In the genomic region with DNA sequence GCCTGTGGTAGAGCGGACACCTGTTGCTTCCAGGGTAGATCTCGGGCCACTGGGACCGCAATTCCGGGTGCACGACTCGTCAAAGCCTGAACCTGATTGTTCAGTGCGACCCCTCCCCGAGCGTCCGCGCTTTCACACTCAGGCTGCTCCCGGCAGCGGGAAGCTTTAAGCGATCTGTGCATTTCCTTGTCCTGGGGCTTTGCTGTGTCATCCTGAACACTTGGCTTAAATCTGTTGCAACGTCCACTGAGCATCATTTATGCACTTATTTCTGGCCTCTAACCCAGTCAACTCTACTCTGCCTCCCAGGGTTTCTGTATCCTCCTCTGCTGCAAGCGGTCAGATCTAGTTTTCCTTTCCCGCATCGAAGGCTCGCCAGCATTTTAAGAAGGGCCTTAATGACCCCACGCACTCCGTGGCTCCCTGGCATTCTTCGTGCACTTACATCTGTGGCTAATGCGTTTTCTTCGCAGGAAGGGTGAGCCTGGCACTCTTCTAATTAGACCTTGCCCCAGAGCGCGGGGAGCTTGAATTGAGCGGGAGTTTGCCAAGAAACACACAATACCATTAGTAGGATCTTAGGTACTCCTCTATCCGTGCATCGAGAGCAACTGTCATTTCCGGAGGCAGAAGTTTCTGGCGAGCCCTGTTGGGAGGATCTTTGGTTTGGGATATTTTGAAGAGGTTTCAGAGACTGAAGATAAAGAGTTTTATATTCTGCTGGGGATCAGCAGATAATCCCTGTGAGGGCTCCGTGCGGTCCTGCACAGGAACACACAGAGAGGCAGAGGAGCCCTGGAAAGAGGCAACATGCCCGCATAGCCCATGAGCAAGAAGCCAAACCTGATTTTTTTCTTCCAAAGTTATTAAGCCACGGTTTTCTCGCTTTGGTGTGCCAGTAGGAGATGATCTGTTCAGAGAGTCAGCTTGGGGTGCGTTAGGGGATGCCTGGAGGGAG, we compare ENCODE assay signal across 8 cellular contexts. TPM values are rescaled to one million over a fixed set of nuclear protein-coding genes. Genes with fewer than 3 reads are reported as not detected.
DNase-seq lines count a peak whose midpoint lies in the region; ATAC-seq, FAIRE-seq and TF ChIP-seq lines count a peak whose summit lies in the region.

No MANE protein-coding gene starts in this region.

- WGBS in small intestine, 3 donors = 17 to 22% (median 19%) methylated on average over 37 of the region's 37 CpGs

- ATAC-seq in Right ventricle myocardium inferior (peak; percentile 55), HG03469 (IDR thresholded peaks at IDR 0.05; ENCODE audit: unreplicated experiment) (no peak)

- DNase-seq in Right ventricle myocardium inferior (ENCODE audit: missing footprints) (no peak), cardiac septum (ENCODE audit: low spot score) (no peak), ascending aorta (ENCODE audit: low spot score in 2 of 2) (no peak), small intestine (peak; percentile 4), RWPE1 (ENCODE audit: low spot score) (no peak), hippocampal formation (lab: John Stamatoyannopoulos, UW) (no peak)

- H3K4me1 ChIP-seq in ascending aorta (peaks cover 0 to 5% of the 10 kb centered on the region in 2 donors), iPS-18a (ENCODE audit: control insufficient read depth, low read depth, low read length) (peaks cover 15% of the 10 kb centered on the region), small intestine (ENCODE audit: control insufficient read depth in 2 of 2, insufficient read depth in 1 of 2, low read depth in 1 of 2, low read length in 1 of 2) (peaks cover 0 to 5% of the 10 kb centered on the region in 2 donors)

- no peaks in the 10 kb centered on the region for H3K27me3 ChIP-seq in ascending aorta
- peaks cover 41% of the 10 kb centered on the region for H3K27me3 ChIP-seq in iPS-18a (ENCODE audit: control insufficient read depth, insufficient read depth, low read length)
- peaks cover 2 to 8% of the 10 kb centered on the region in 2 donors for H3K27me3 ChIP-seq in small intestine (ENCODE audit: control insufficient read depth in 2 of 2, insufficient read depth in 2 of 2, low read length in 2 of 2)

- H3K36me3 ChIP-seq in ascending aorta = no peaks in the 10 kb centered on the region
- H3K36me3 ChIP-seq in iPS-18a (ENCODE audit: control insufficient read depth, low read depth, low read length) = no peaks in the 10 kb centered on the region
- no peaks in the 10 kb centered on the region for H3K36me3 ChIP-seq in small intestine (ENCODE audit: control insufficient read depth in 2 of 2, insufficient read depth in 2 of 2, low read length in 2 of 2)

- no peak for TF ChIP-seq CTCF in ascending aorta (IDR thresholded peaks at IDR 0.05)
- no peak for TF ChIP-seq CTCF in RWPE1 (conservative IDR thresholded peaks at IDR 0.05; ENCODE audit: low read depth)

- H3K9ac ChIP-seq in iPS-18a (ENCODE audit: low read length) = peak overlapping the region; percentile 26

- H3K9me3 ChIP-seq in ascending aorta (no peaks in the 10 kb centered on the region), iPS-18a (ENCODE audit: control insufficient read depth, low read depth, low read length) (no peaks in the 10 kb centered on the region), small intestine (ENCODE audit: control insufficient read depth, low read depth) (no peaks in the 10 kb centered on the region)

- peak overlapping the region; percentile 71 to 86 for H3K4me3 ChIP-seq in ascending aorta
- H3K4me3 ChIP-seq in iPS-18a (ENCODE audit: low read length) = peak overlapping the region; percentile 81
- peak overlapping the region; percentile 35 to 45 for H3K4me3 ChIP-seq in small intestine (ENCODE audit: low read depth in 1 of 2, low read length in 2 of 2)

- intact Hi-C loops in Right ventricle myocardium inferior (cut with DNase I) (no loop called here), cardiac septum (cut with DNase I) (no loop called here), ascending aorta (cut with DNase I) (no loop called here)

- H3K27ac ChIP-seq in ascending aorta = peak overlapping the region in 1 of 2 donors; percentile 29
- H3K27ac ChIP-seq in iPS-18a (ENCODE audit: low read length) = no peak overlapping the region
- H3K27ac ChIP-seq in small intestine (ENCODE audit: low read depth in 1 of 2, low read length in 1 of 2) = no peak overlapping the region
- H3K27ac ChIP-seq in RWPE1 = no peak overlapping the region

- POLR2A ChIA-PET in RWPE1 (lab: Yijun Ruan, JAX; ENCODE audit: low non-redundant PET) = no interaction called here

- CTCF ChIA-PET in RWPE1 (lab: Yijun Ruan, JAX) = interaction anchor here (1.4 kb wide), 1 partner anchor 98 kb away, joined by 3 read pairs; no protein-coding TSS in a partner anchor

- no peak for FAIRE-seq in small intestine (lab: Jason Lieb, UNC)

RNA-seq across cellular contexts. Expression of gene DDIT4L, which starts 0.7 kb away (rescaled TPM):
- 0.43 TPM for total RNA-seq in Right ventricle myocardium inferior
- 1.4 TPM for total RNA-seq in cardiac septum
- total RNA-seq in ascending aorta = 4.8 TPM
- polyA plus RNA-seq in small intestine = under 1 TPM in 1 of 3 donors, not detected in 2; 0.19 TPM
